Comparison of ENCODE assay signal across 8 cellular contexts in the genomic region with DNA sequence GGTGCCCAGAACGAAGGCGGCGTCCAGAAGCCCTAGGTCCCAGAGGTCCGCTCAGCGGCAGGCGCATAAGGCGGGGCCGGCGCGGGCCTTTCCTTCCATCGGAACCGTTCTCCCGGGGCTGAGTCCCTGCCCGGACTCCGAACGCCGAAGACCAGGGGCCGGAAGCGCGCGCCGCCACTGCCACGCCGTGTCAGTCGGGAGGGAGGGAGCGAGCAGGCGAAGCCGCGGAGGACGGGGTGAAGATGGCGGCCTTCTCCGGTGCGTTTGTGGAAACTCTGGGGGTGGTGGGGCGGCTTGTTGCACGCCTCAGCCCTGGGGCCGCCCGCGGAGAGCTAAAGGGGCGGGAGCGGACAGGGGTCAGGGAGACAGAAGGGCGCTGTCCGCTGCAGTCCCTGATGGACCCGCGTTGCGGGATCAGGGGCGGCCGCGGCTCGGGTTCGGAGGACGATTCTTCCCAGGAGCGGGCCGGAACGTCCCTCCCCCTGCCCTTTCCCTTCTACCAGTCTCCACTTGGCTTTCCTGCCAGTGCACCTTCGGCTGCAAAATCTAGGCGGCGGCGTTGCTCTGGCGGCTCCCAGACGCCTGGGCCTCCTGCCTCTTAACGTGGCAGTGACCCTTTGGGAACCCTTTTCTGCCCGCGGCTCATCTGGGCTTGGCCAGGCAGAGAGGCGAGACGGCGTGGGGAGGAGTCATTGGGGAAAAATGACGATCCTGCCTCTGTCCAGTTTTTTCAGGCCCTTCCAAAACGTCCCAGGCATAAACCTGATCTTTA. TPM values are rescaled to one million over a fixed set of nuclear protein-coding genes. Genes with fewer than 3 reads are reported as not detected.
A peak's percentile ranks its signal among the peaks of the same experiment; 100 is the strongest.
DNase-seq lines count a peak whose midpoint lies in the region; ATAC-seq, FAIRE-seq and TF ChIP-seq lines count a peak whose summit lies in the region.

A gene (plus strand): TSS at position 177 of the 772 bp plus-strand sequence. CDS start 66 bp downstream, at position 243.

- TF ChIP-seq POLR2A in GM15510 (IDR thresholded peaks at IDR 0.05; ENCODE audit: borderline replicate concordance, extremely low read depth, insufficient read length): peak; percentile 90

- DNase-seq in NCI-H146 (lab: John Stamatoyannopoulos, UW) (peak; percentile 80), T-helper 2 cell (peak; percentile 71 to 92 (median 77)), left ventricle myocardium superior (peak; percentile 91), pulmonary artery endothelial cell (ENCODE audit: low read depth, low spot score) (peak; percentile 44), urothelium cell line (ENCODE audit: low spot score) (peak; percentile 88)

- intact Hi-C loops in left ventricle myocardium superior (cut with micrococcal nuclease): no loop called here

- ATAC-seq in HG02840 (IDR thresholded peaks at IDR 0.05; ENCODE audit: low FRiP score, unreplicated experiment): peak; percentile 95
- peak; percentile 94 for ATAC-seq in left ventricle myocardium superior

- no peak for FAIRE-seq in urothelium cell line (lab: Jason Lieb, UNC)

- H3K27ac ChIP-seq in angular gyrus (ENCODE audit: low read depth, low read length): peak within 1 kb of the TSS; percentile 77

RNA-seq across cellular contexts. Expression of the gene that starts here (rescaled TPM):
- total RNA-seq in left ventricle myocardium superior: 167 TPM
- total RNA-seq in pulmonary artery endothelial cell: 88.5 and 99.0 TPM in 2 replicates

Comparison
In these comparisons a context has a peak if more than half of its experiments do, and no peak if none do; other contexts are left out.
1. Peak in every context shown above with its lines: DNase-seq, ATAC-seq and H3K27ac ChIP-seq.